Comparison of ENCODE assay signal across 3 cellular contexts in genomic region chr19:45410330-45410729, GRCh38.
A peak's percentile ranks its signal among the peaks of the same experiment; 100 is the strongest.
TF ChIP-seq lines count a peak whose summit lies in the region.

No MANE protein-coding gene starts in this region.

TF ChIP-seq in HEK293, 187 proteins besides CTCF, POLR2A, EP300 and RAD21:
- TF ChIP-seq ZSCAN4 (tag by site-specific recombination; IDR thresholded peaks at IDR 0.05) = peak; percentile 52

TF ChIP-seq in PFSK-1, 5 proteins besides CTCF, POLR2A, EP300 and RAD21:
- TF ChIP-seq POLR2AphosphoS5 (IDR thresholded peaks at IDR 0.05; ENCODE audit: low read depth, low read length) = 0 out of 2 replicates have a peak, but pooled peaks have one; percentile 6

TF ChIP-seq in K562, 482 proteins besides CTCF, POLR2A, EP300 and RAD21:
- TF ChIP-seq POLR2G (IDR thresholded peaks at IDR 0.05; ENCODE audit: low read depth, low read length) = 0 out of 2 replicates have a peak, but pooled peaks have one; percentile 13
